9 cellular contexts compared by ENCODE assay signal in genomic region chr12:62435337-62436163, GRCh38. TPM values are rescaled to one million over a fixed set of nuclear protein-coding genes. Genes with fewer than 3 reads are reported as not detected.
A peak's percentile ranks its signal among the peaks of the same experiment; 100 is the strongest.
DNase-seq lines count a peak whose midpoint lies in the region; ATAC-seq, FAIRE-seq and TF ChIP-seq lines count a peak whose summit lies in the region.
"Had no signal": no experiment of that assay in that cellular context is flagged by ENCODE, and none has a peak within 500 bp of the region (broad histone marks: within the 10 kb centered on the region; RNA-seq: fewer than 3 reads in every experiment).

No MANE protein-coding gene starts in this region.

- no TSS peak for BruUV-seq in endothelial cell of umbilical vein (replicated peaks; lab: Mats Ljungman, UMichigan)

- H3K27me3 ChIP-seq in endothelial cell of umbilical vein (ENCODE audit: control insufficient read depth in 2 of 2, insufficient read depth in 2 of 2, low read length in 2 of 2) (peaks cover 12 to 30% of the 10 kb centered on the region in 2 experiments), mesenchymal stem cell (ENCODE audit: control insufficient read depth in 1 of 2, insufficient read depth in 1 of 2, low read length in 2 of 2) (peaks cover 19 to 42% of the 10 kb centered on the region in 2 experiments)

- POLR2A ChIA-PET in endothelial cell of umbilical vein (lab: Charles Lee): no interaction called here

- H2AFZ ChIP-seq in endothelial cell of umbilical vein (ENCODE audit: low read depth, low read length): peak overlapping the region; percentile 73
- H2AFZ ChIP-seq in mesenchymal stem cell (ENCODE audit: low read depth, low read length): peak overlapping the region; percentile 70

- TF ChIP-seq POLR2A in endothelial cell of umbilical vein (IDR thresholded peaks at IDR 0.05; ENCODE audit: low read depth, low read length): no peak

- H3K36me3 ChIP-seq in endothelial cell of umbilical vein (ENCODE audit: control insufficient read depth in 2 of 2, extremely low read depth in 1 of 2, insufficient read depth in 2 of 2, low read length in 2 of 2) (no peaks in the 10 kb centered on the region), mesenchymal stem cell (ENCODE audit: control insufficient read depth in 1 of 2, insufficient read depth in 2 of 2, low read depth in 1 of 2, low read length in 2 of 2) (no peaks in the 10 kb centered on the region)

- peaks cover 25% of the 10 kb centered on the region for H3K4me1 Mint-ChIP-seq in stimulated activated memory B cell treated with anti-CD40 and anti-IgM and Interleukin-4, amounts not matched to agents 10 μg/mL and 1 μg/mL and 100 μg/mL, for 72 hours

- H3K79me1 ChIP-seq in mesenchymal stem cell (replicated peaks; ENCODE audit: low read length, poor library complexity, severe bottlenecking): no peaks in the 10 kb centered on the region

- no peaks in the 10 kb centered on the region for H4K20me1 ChIP-seq in endothelial cell of umbilical vein (replicated peaks; ENCODE audit: control insufficient read depth, extremely low read depth, insufficient read depth, low read length)

- peak overlapping the region; percentile 78 for H3K4me3 Mint-ChIP-seq in stimulated activated memory B cell treated with anti-CD40 and anti-IgM and Interleukin-4, amounts not matched to agents 10 μg/mL and 1 μg/mL and 100 μg/mL, for 72 hours

- no peak overlapping the region for H3K4ac ChIP-seq in mesenchymal stem cell (ENCODE audit: low read depth in 1 of 2, low read length in 2 of 2)

- no peak overlapping the region for H2BK12ac ChIP-seq in mesenchymal stem cell (ENCODE audit: low read length in 2 of 2)

- no peaks in the 10 kb centered on the region for H3K79me2 ChIP-seq in endothelial cell of umbilical vein (ENCODE audit: control insufficient read depth, insufficient read depth, low read length)

- H3K4me1 ChIP-seq in endothelial cell of umbilical vein (ENCODE audit: control insufficient read depth, extremely low read depth, insufficient read depth, low read length): peaks cover 9% of the 10 kb centered on the region
- peaks cover 12% of the 10 kb centered on the region for H3K4me1 ChIP-seq in mesenchymal stem cell (ENCODE audit: control insufficient read depth, insufficient read depth, low read depth, low read length)

- peak; percentile 37 to 78 for TF ChIP-seq CTCF in endothelial cell of umbilical vein (IDR thresholded peaks at IDR 0.05; ENCODE audit: extremely low read depth in 1 of 2, insufficient read depth in 1 of 2, low read depth in 1 of 2, low read length in 2 of 2)

- no peaks in the 10 kb centered on the region for H3K36me3 Mint-ChIP-seq in stimulated activated memory B cell treated with anti-CD40 and anti-IgM and Interleukin-4, amounts not matched to agents 10 μg/mL and 1 μg/mL and 100 μg/mL, for 72 hours

- H3K27ac ChIP-seq in endothelial cell of umbilical vein (ENCODE audit: insufficient read depth, low read depth, low read length) (no peak overlapping the region), mesenchymal stem cell (ENCODE audit: low read length, poor library complexity, severe bottlenecking) (no peak overlapping the region)
- H3K27ac ChIP-seq: 22Rv1 had no signal

- dilution Hi-C loops in endothelial cell of umbilical vein (cut with MboI; ENCODE audit: extremely low pct_ligation_motif_present, low sequenced_read_pairs): no loop called here

- H2BK5ac ChIP-seq in mesenchymal stem cell (ENCODE audit: low read depth, low read length, poor library complexity, severe bottlenecking): no peak overlapping the region

- H3K27ac Mint-ChIP-seq in stimulated activated memory B cell treated with anti-CD40 and anti-IgM and Interleukin-4, amounts not matched to agents 10 μg/mL and 1 μg/mL and 100 μg/mL, for 72 hours: peak overlapping the region; percentile 59

- peak overlapping the region; percentile 45 for H4K8ac ChIP-seq in mesenchymal stem cell (ENCODE audit: low read length)

- intact Hi-C loops in endothelial cell of umbilical vein (cut with micrococcal nuclease): loop anchor here (5.0 to 10.0 kb wide), 2 partner anchors 167 to 499 kb away; partner anchors contain the start of gene PPM1H

- peak overlapping the region; percentile 34 for H4K91ac ChIP-seq in mesenchymal stem cell (ENCODE audit: low read length)

- ATAC-seq in HG02642 (IDR thresholded peaks at IDR 0.05; ENCODE audit: poor library complexity, unreplicated experiment): peak; percentile 86
- ATAC-seq in stimulated activated memory B cell treated with anti-CD40 and anti-IgM and Interleukin-4, amounts not matched to agents 10 μg/mL and 1 μg/mL and 100 μg/mL, for 72 hours: peak; percentile 80

- no peak overlapping the region for H3K14ac ChIP-seq in mesenchymal stem cell (ENCODE audit: low read length in 2 of 2)

- FAIRE-seq in endothelial cell of umbilical vein (lab: Jason Lieb, UNC): peak; percentile 75

- no peaks in the 10 kb centered on the region for H3K9me3 Mint-ChIP-seq in stimulated activated memory B cell treated with anti-CD40 and anti-IgM and Interleukin-4, amounts not matched to agents 10 μg/mL and 1 μg/mL and 100 μg/mL, for 72 hours

- CTCF ChIA-PET in endothelial cell of umbilical vein (lab: Charles Lee): interaction anchor here (0.6 to 5.3 kb wide), 35 partner anchors 9 to 633 kb away, joined by 3 to 258 read pairs (median 4); partner anchors contain the start of genes MON2 and USP15

- no peaks in the 10 kb centered on the region for H3K9me1 ChIP-seq in endothelial cell of umbilical vein (replicated peaks; ENCODE audit: control insufficient read depth, extremely low read depth, insufficient read depth, low read length)

- H2BK120ac ChIP-seq in mesenchymal stem cell (ENCODE audit: low read depth, low read length): no peak overlapping the region

- H3K4me3 ChIP-seq in endothelial cell of umbilical vein (replicated peaks in 1 of 3; ENCODE audit: insufficient read depth in 1 of 3, low read depth in 1 of 3, low read length in 3 of 3): peak overlapping the region; percentile 4 to 51 (median 23)
- H3K4me3 ChIP-seq in mesenchymal stem cell (ENCODE audit: insufficient read depth in 1 of 2, low read depth in 1 of 2, low read length in 2 of 2): peak overlapping the region; percentile 35 to 76

- H3K18ac ChIP-seq in mesenchymal stem cell (ENCODE audit: low read depth in 1 of 2, low read length in 2 of 2): peak overlapping the region in 1 of 2 experiments; percentile 28

- 10% methylated on average over 28 of the region's 28 CpGs for WGBS in mesenchymal stem cell

- peak overlapping the region; percentile 66 for H3K4me2 ChIP-seq in endothelial cell of umbilical vein (ENCODE audit: insufficient read depth, low read length)
- peak overlapping the region; percentile 80 for H3K4me2 ChIP-seq in mesenchymal stem cell (ENCODE audit: low read length, poor library complexity, severe bottlenecking)

- H2BK15ac ChIP-seq in mesenchymal stem cell (ENCODE audit: low read depth, poor library complexity, severe bottlenecking): no peak overlapping the region

- H3K27me3 Mint-ChIP-seq in stimulated activated memory B cell treated with anti-CD40 and anti-IgM and Interleukin-4, amounts not matched to agents 10 μg/mL and 1 μg/mL and 100 μg/mL, for 72 hours: peaks cover 54% of the 10 kb centered on the region

- H3K9me3 ChIP-seq in endothelial cell of umbilical vein (replicated peaks; ENCODE audit: control insufficient read depth, insufficient read depth, low read length) (no peaks in the 10 kb centered on the region), mesenchymal stem cell (ENCODE audit: control insufficient read depth, low read length) (peaks cover 6% of the 10 kb centered on the region)

- H3K9ac ChIP-seq in endothelial cell of umbilical vein (replicated peaks; ENCODE audit: extremely low read depth, insufficient read depth, low read length): no peak overlapping the region
- H3K9ac ChIP-seq in mesenchymal stem cell (ENCODE audit: low read length): peak overlapping the region; percentile 39

- DNase-seq in DMS79 treated with DMSO at 0.1 percent for 48 hours (lab: John Stamatoyannopoulos, UW) (peak; percentile 12), DMS79 (lab: John Stamatoyannopoulos, UW) (no peak), NCI-H1694 (lab: John Stamatoyannopoulos, UW) (peak; percentile 33), endothelial cell of umbilical vein (ENCODE audit: low read depth, low spot score) (peak; percentile 52), mesenchymal stem cell (peak; percentile 71)
- DNase-seq in activated CD4-positive, alpha-beta T cell treated with anti-CD3 and anti-CD28 coated beads, Interleukin-2, amount 50 U/mL, for 1 hour: peak; percentile 13

- no peak overlapping the region for H3K23ac ChIP-seq in mesenchymal stem cell (ENCODE audit: low read length in 2 of 2)

- H2AK5ac ChIP-seq in mesenchymal stem cell (ENCODE audit: low read length, severe bottlenecking): no peak overlapping the region

TF ChIP-seq in endothelial cell of umbilical vein, 7 proteins besides CTCF, POLR2A, EP300 and RAD21:
- no peak for TF ChIP-seq EZH2 (IDR thresholded peaks at IDR 0.05; ENCODE audit: borderline replicate concordance, low read depth, low read length, severe bottlenecking)
- TF ChIP-seq JUN (IDR thresholded peaks at IDR 0.05; ENCODE audit: borderline replicate concordance, insufficient read depth, insufficient read length, low read depth): no peak
- TF ChIP-seq MYC (IDR thresholded peaks at IDR 0.05; ENCODE audit: low read depth, low read length): no peak
- TF ChIP-seq MAX (IDR thresholded peaks at IDR 0.05; ENCODE audit: insufficient read depth, insufficient read length): no peak
- TF ChIP-seq GATA2 (IDR thresholded peaks at IDR 0.05; ENCODE audit: insufficient read depth, insufficient read length, low read depth, low read length): no peak
- TF ChIP-seq POLR2AphosphoS5 (IDR thresholded peaks at IDR 0.05; ENCODE audit: insufficient read depth, low read depth, low read length): no peak

RNA-seq across cellular contexts. Expression of gene MON2, which starts 31.1 kb away (rescaled TPM):
- 41.8 and 43.0 TPM in 2 replicates for total RNA-seq in endothelial cell of umbilical vein
- polyA plus RNA-seq in endothelial cell of umbilical vein: 3.8 and 8.9 TPM in 2 replicates
- polyA plus RNA-seq in endothelial cell of umbilical vein (2011; cell fraction: cytosol; rRNA removed): 6.4 and 6.5 TPM in 2 replicates
- polyA plus RNA-seq in endothelial cell of umbilical vein (2011; cell fraction: nucleus; rRNA removed): 58.6 and 61.7 TPM in 2 replicates
- 21.2 and 23.9 TPM in 2 replicates for polyA plus RNA-seq in endothelial cell of umbilical vein (2012)
- 33.2 and 34.6 TPM in 2 replicates for polyA minus RNA-seq in endothelial cell of umbilical vein
- polyA minus RNA-seq in endothelial cell of umbilical vein (2011; cell fraction: cytosol; rRNA and poly(A)+ RNA removed): 10.2 TPM
- 105 and 167 TPM in 2 replicates for polyA minus RNA-seq in endothelial cell of umbilical vein (2011; cell fraction: nucleus; rRNA and poly(A)+ RNA removed)
- 14.9 TPM for polyA plus RNA-seq in mesenchymal stem cell (2013, experiment 1 of 2)
- 14.4 TPM for polyA plus RNA-seq in mesenchymal stem cell (2013, experiment 2 of 2)
